8 cellular contexts compared by ENCODE assay signal in genomic region chr19:18118420-18119242, GRCh38. TPM values are rescaled to one million over a fixed set of nuclear protein-coding genes. Genes with fewer than 3 reads are reported as not detected.
DNase-seq lines count a peak whose midpoint lies in the region; ATAC-seq and TF ChIP-seq lines count a peak whose summit lies in the region.

No MANE protein-coding gene starts in this region.

- peaks cover 5% of the 10 kb centered on the region for H3K36me3 Mint-ChIP-seq in MCF 10A (ENCODE audit: insufficient read depth, unreplicated experiment)
- H3K36me3 Mint-ChIP-seq in mesothelial cell of epicardium: peaks cover 3% of the 10 kb centered on the region

- no TSS peak for BruUV-seq in MCF 10A (replicated peaks; lab: Mats Ljungman, UMichigan)

- DNase-seq in MCF 10A (ENCODE audit: unreplicated experiment) (no peak), mesothelial cell of epicardium (ENCODE audit: low spot score in 2 of 2, unreplicated experiment in 2 of 2) (no peak), T-helper 9 cell (no peak), SK-N-DZ (ENCODE audit: low spot score) (no peak), GM10266 (ENCODE audit: extremely low spot score) (no peak)

- H3K4me1 ChIP-seq in HUES48 (ENCODE audit: control insufficient read depth, insufficient read depth, low read length): peaks cover 4% of the 10 kb centered on the region; the same call in 1 of the 2 replicates

- intact Hi-C loops in MCF 10A (cut with micrococcal nuclease): loop anchor here (10.0 kb wide), 1 partner anchor 206 kb away; the partner anchor contains the start of gene LSM4

- H3K36me3 ChIP-seq in HUES48 (ENCODE audit: control insufficient read depth, insufficient read depth, low read length): peaks cover 8% of the 10 kb centered on the region

- H3K27me3 Mint-ChIP-seq in MCF 10A (ENCODE audit: insufficient read depth, unreplicated experiment) (no peaks in the 10 kb centered on the region), mesothelial cell of epicardium (ENCODE audit: low read depth) (no peaks in the 10 kb centered on the region)

- peak overlapping the region; percentile 85 for H3K9ac ChIP-seq in HUES48 (ENCODE audit: low read depth, low read length)

- CTCF ChIA-PET in MCF 10A (lab: Yijun Ruan, JAX): interaction anchor here (0.5 to 3.1 kb wide), 6 partner anchors 9 to 210 kb away, joined by 3 to 15 read pairs (median 5); partner anchors contain the start of gene PIK3R2

- POLR2A ChIA-PET in MCF 10A (lab: Yijun Ruan, JAX): interaction anchor here (0.6 to 1.7 kb wide), 8 partner anchors 13 to 204 kb away, joined by 3 to 13 read pairs (median 5); partner anchors contain the start of genes IFI30, LSM4, MPV17L2 and PIK3R2

- H3K9me3 ChIP-seq in HUES48 (ENCODE audit: control insufficient read depth, insufficient read depth, low read length): no peaks in the 10 kb centered on the region

- no peaks in the 10 kb centered on the region for H3K27me3 ChIP-seq in HUES48 (ENCODE audit: control insufficient read depth, insufficient read depth, low read length)

- H3K4me3 ChIP-seq in HUES48 (ENCODE audit: low read depth, low read length): peak overlapping the region; percentile 91

- TF ChIP-seq CTCF in 22Rv1 (IDR thresholded peaks at IDR 0.05): no peak
- TF ChIP-seq CTCF in MCF 10A (IDR thresholded peaks at IDR 0.05; ENCODE audit: unreplicated experiment): no peak
- TF ChIP-seq CTCF in mesothelial cell of epicardium (IDR thresholded peaks at IDR 0.05; ENCODE audit: unreplicated experiment): no peak
- TF ChIP-seq CTCF in GM10266 (IDR thresholded peaks at IDR 0.05; ENCODE audit: control insufficient read depth, insufficient read depth, low read depth, missing control alignments): no peak

- H3K9me3 Mint-ChIP-seq in MCF 10A (ENCODE audit: unreplicated experiment) (no peaks in the 10 kb centered on the region), mesothelial cell of epicardium (no peaks in the 10 kb centered on the region)

- ATAC-seq in HG03196 (IDR thresholded peaks at IDR 0.05; ENCODE audit: unreplicated experiment): no peak

- H3K27ac ChIP-seq in 22Rv1 (peak overlapping the region; percentile 63), HUES48 (ENCODE audit: low read depth, low read length) (peak overlapping the region; percentile 55)

- H3K4me3 Mint-ChIP-seq in MCF 10A (ENCODE audit: unreplicated experiment) (peak overlapping the region; percentile 77), mesothelial cell of epicardium (peak overlapping the region; percentile 71)

- H3K27ac Mint-ChIP-seq in MCF 10A (ENCODE audit: low read depth, unreplicated experiment) (no peak overlapping the region), mesothelial cell of epicardium (peak overlapping the region; percentile 15)

- H3K4me1 Mint-ChIP-seq in MCF 10A (ENCODE audit: insufficient read depth, unreplicated experiment) (peaks cover 12% of the 10 kb centered on the region), mesothelial cell of epicardium (peaks cover 19% of the 10 kb centered on the region)

RNA-seq across cellular contexts. Expression of gene MAST3, which starts 21.1 kb away (rescaled TPM):
- total RNA-seq in MCF 10A (2022) (4.1 and 5.9 TPM in 2 replicates), mesothelial cell of epicardium (15.0 to 17.0 TPM (median 16.0 TPM) in 3 replicates)
- 2.0 and 2.6 TPM in 2 replicates for polyA plus RNA-seq in SK-N-DZ (2014; cell fraction: cytosol; rRNA removed)
- 2.5 and 3.4 TPM in 2 replicates for polyA plus RNA-seq in SK-N-DZ (2014; cell fraction: nucleus; rRNA removed)

RNA-seq across cellular contexts. Expression of gene IL12RB1, which starts 31.9 kb away (rescaled TPM):
- not detected in 2 replicates for total RNA-seq in MCF 10A (2022)
- not detected in 3 replicates for total RNA-seq in mesothelial cell of epicardium
- not detected in 2 replicates for polyA plus RNA-seq in SK-N-DZ (2014; cell fraction: cytosol; rRNA removed)
- polyA plus RNA-seq in SK-N-DZ (2014; cell fraction: nucleus; rRNA removed): not detected in 2 replicates

RNA-seq across cellular contexts. Expression of gene PIK3R2, which starts 34.3 kb away (rescaled TPM):
- total RNA-seq in MCF 10A (2022): 31.0 and 33.8 TPM in 2 replicates
- 90.4 to 95.5 TPM (median 94.7 TPM) in 3 replicates for total RNA-seq in mesothelial cell of epicardium
- 24.1 and 30.3 TPM in 2 replicates for polyA plus RNA-seq in SK-N-DZ (2014; cell fraction: cytosol; rRNA removed)
- 17.4 and 26.3 TPM in 2 replicates for polyA plus RNA-seq in SK-N-DZ (2014; cell fraction: nucleus; rRNA removed)

RNA-seq across cellular contexts. Expression of gene IFI30, which starts 55.0 kb away (rescaled TPM):
- total RNA-seq in MCF 10A (2022): 4.7 and 9.1 TPM in 2 replicates
- total RNA-seq in mesothelial cell of epicardium: 0.32 to 2.0 TPM (median 0.36 TPM) in 3 replicates
- polyA plus RNA-seq in SK-N-DZ (2014; cell fraction: cytosol; rRNA removed): 2.7 and 11.0 TPM in 2 replicates
- polyA plus RNA-seq in SK-N-DZ (2014; cell fraction: nucleus; rRNA removed): 0.72 and 1.1 TPM in 2 replicates
